ENCODE assay signal across 1 cellular context in the genomic region with DNA sequence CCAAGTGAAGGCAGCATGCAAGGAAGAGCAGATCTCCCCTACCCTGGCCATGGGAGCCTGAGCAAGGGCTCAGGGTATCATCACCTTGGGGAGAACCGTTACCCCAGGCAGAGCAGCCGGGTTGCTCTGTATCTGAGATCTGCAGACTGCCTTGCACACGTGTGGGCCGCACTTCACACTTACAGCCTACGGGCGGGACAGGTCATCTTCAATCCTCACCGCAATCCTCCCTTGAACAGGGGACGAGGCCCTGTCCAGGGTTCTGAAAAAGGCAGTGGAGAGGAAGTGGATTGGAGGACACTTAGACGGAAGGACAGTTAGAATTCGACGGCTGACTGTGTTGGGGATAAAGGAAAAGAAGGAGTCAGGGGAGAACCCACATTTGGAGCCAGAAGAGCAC.
TF ChIP-seq lines count a peak whose summit lies in the region.

No MANE protein-coding gene starts in this region.

TF ChIP-seq in Ishikawa, 13 proteins besides CTCF, POLR2A, EP300 and RAD21 (continued from another document):
- no peak for TF ChIP-seq TAF1 (IDR thresholded peaks at IDR 0.05; ENCODE audit: low read depth)
- no peak for TF ChIP-seq FOXM1 (IDR thresholded peaks at IDR 0.05; ENCODE audit: borderline replicate concordance, low read depth)
- no peak for TF ChIP-seq TCF12 (IDR thresholded peaks at IDR 0.05; ENCODE audit: low read depth)
- TF ChIP-seq CREB1 (IDR thresholded peaks at IDR 0.05; ENCODE audit: low read depth): no peak
